Comparison of ENCODE assay signal across 16 cellular contexts in the genomic region with DNA sequence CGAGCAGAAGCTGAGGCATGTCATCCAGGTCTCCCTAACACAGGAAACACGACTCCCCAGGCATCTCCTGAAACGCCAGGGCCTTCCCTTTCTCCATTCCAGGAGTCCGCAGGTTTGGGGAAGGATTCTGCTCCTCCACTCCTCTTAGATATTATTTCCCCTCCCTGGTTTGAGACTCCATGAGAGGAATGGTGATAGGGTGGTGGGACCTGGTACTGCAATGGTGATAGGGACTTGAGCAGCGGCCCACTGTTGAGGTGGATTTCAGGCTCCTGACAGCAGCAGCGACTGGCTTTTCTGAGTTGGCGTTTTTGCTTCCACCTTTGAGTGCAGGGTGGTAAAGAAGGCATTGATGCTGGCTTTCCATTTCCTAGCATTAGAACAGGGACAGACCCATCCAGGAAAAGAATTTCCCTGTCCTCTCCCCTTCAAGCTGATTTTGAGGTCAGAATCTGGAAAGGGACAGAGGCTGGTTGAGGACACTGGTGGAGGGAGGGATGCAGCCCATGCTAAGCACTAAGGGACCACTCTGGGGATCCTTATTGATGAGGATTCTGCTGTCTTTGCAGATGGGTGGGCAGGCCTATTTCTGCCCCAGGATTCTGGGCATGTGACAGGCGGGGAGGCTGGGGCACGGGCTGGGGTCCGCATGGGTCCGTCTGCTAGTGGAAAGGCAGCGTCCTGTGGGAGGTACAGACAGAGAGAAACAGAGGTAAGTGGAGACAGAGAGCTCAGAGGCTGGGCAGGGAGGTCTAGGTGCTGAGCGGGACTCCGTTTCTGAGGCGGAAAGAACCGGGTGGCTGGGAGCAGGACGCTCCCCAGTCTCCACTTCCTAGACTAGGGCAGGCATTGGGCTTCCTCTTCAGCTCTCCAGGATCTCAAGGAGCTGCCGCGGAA. TPM values are rescaled to one million over a fixed set of nuclear protein-coding genes. Genes with fewer than 3 reads are reported as not detected.
DNase-seq lines count a peak whose midpoint lies in the region; ATAC-seq and TF ChIP-seq lines count a peak whose summit lies in the region.
"Had no signal": no experiment of that assay in that cellular context is flagged by ENCODE, and none has a peak within 500 bp of the region (broad histone marks: within the 10 kb centered on the region; RNA-seq: fewer than 3 reads in every experiment).

No MANE protein-coding gene starts in this region.

- H4K20me1 ChIP-seq in smooth muscle cell (ENCODE audit: low read depth): no peaks in the 10 kb centered on the region

- H3K36me3 Mint-ChIP-seq in activated CD8-positive, alpha-beta memory T cell treated with anti-CD3 and anti-CD28 coated beads, Interleukin-2, amount 10 ng/mL, durations not matched to agents 7 days and 5 days: peaks cover 2% of the 10 kb centered on the region
- peaks cover 8% of the 10 kb centered on the region for H3K36me3 Mint-ChIP-seq in T-helper 17 cell (ENCODE audit: low read depth)

- H3K27me3 Mint-ChIP-seq in activated CD8-positive, alpha-beta memory T cell treated with anti-CD3 and anti-CD28 coated beads, Interleukin-2, amount 10 ng/mL, durations not matched to agents 7 days and 5 days: peaks cover 81% of the 10 kb centered on the region
- peaks cover 78% of the 10 kb centered on the region for H3K27me3 Mint-ChIP-seq in T-helper 17 cell

- WGBS in smooth muscle cell (ENCODE audit: low lambda C conversion rate): 55% methylated on average over 19 of the region's 19 CpGs

- no peak overlapping the region for H3K9ac ChIP-seq in iPS-15b (ENCODE audit: low read depth, low read length)
- no peak overlapping the region for H3K9ac ChIP-seq in smooth muscle cell (ENCODE audit: low read depth)

- TF ChIP-seq CTCF in smooth muscle cell (IDR thresholded peaks at IDR 0.05; ENCODE audit: borderline replicate concordance, insufficient read depth, poor library complexity, severe bottlenecking): no peak

- no peaks in the 10 kb centered on the region for H3K36me3 ChIP-seq in iPS-15b (ENCODE audit: control insufficient read depth, insufficient read depth, low read length)
- H3K36me3 ChIP-seq in smooth muscle cell (ENCODE audit: low read depth): no peaks in the 10 kb centered on the region
- H3K36me3 ChIP-seq: SJCRH30 had no signal

- H2AFZ ChIP-seq in smooth muscle cell (ENCODE audit: low read depth): peak overlapping the region; percentile 90

- H3K9me3 ChIP-seq in T-helper 17 cell (ENCODE audit: control insufficient read depth, low read length, poor library complexity, severe bottlenecking) (no peaks in the 10 kb centered on the region), iPS-15b (ENCODE audit: control insufficient read depth, insufficient read depth, low read length) (no peaks in the 10 kb centered on the region), smooth muscle cell (replicated peaks; ENCODE audit: low read depth) (no peaks in the 10 kb centered on the region)
- H3K9me3 ChIP-seq: SJCRH30 had no signal

- H3K4me2 ChIP-seq in smooth muscle cell: peak overlapping the region; percentile 91

- no peaks in the 10 kb centered on the region for H3K9me3 Mint-ChIP-seq in activated CD8-positive, alpha-beta memory T cell treated with anti-CD3 and anti-CD28 coated beads, Interleukin-2, amount 10 ng/mL, durations not matched to agents 7 days and 5 days (ENCODE audit: low read depth)
- H3K9me3 Mint-ChIP-seq: activated T-helper 1 cell treated with anti-CD3 and anti-CD28 coated beads, Interleukin-12 subunit alpha, Interleukin-12 subunit beta, Interleukin-2, Interleukin-4 antibody, amounts not matched to agents 30 ng/mL and 10 ng/mL and 1 ng/mL, durations not matched to agents 14 hours and 24 hours and 36 hours had no signal

- POLR2A ChIA-PET in HEK293T (lab: Yijun Ruan, JAX): no interaction called here

- H3K27me3 ChIP-seq in iPS-15b (ENCODE audit: control insufficient read depth, insufficient read depth, low read length) (peaks cover 96% of the 10 kb centered on the region), smooth muscle cell (ENCODE audit: low read depth) (no peaks in the 10 kb centered on the region)
- H3K27me3 ChIP-seq: SJCRH30 had no signal

- H3K4me3 ChIP-seq in iPS-15b (ENCODE audit: low read depth, low read length) (peak overlapping the region; percentile 45), smooth muscle cell (peak overlapping the region; percentile 63)
- H3K4me3 ChIP-seq: SJCRH30 had no signal

- no peak for ATAC-seq in activated CD8-positive, alpha-beta memory T cell treated with anti-CD3 and anti-CD28 coated beads, Interleukin-2, amount 10 ng/mL, durations not matched to agents 7 days and 5 days
- ATAC-seq in T-helper 17 cell: no peak

- H3K4me1 Mint-ChIP-seq in activated CD8-positive, alpha-beta memory T cell treated with anti-CD3 and anti-CD28 coated beads, Interleukin-2, amount 10 ng/mL, durations not matched to agents 7 days and 5 days: peaks cover 8% of the 10 kb centered on the region
- peaks cover 23% of the 10 kb centered on the region for H3K4me1 Mint-ChIP-seq in T-helper 17 cell

- peak overlapping the region; percentile 22 for H3K27ac ChIP-seq in smooth muscle cell (ENCODE audit: low read depth)
- H3K27ac ChIP-seq: SJCRH30 had no signal

- peak; percentile 31 for DNase-seq in activated CD8-positive, alpha-beta memory T cell treated with anti-CD3 and anti-CD28 coated beads, Interleukin-2, amount 10 ng/mL, durations not matched to agents 7 days and 5 days
- no peak for DNase-seq in activated CD8-positive, alpha-beta memory T cell treated with anti-CD3 and anti-CD28 coated beads for 24 hours
- DNase-seq in T-helper 17 cell (no peak), smooth muscle cell (lab: John Stamatoyannopoulos, UW; ENCODE audit: unreplicated experiment) (no peak), HEK293T (ENCODE audit: extremely low spot score) (no peak), NCI-H2081 (lab: John Stamatoyannopoulos, UW) (no peak)
- no peak for DNase-seq in stimulated activated CD4-positive, alpha-beta T cell treated with anti-CD3 and anti-CD28 coated beads, Interleukin-1b, Interleukin-23, amount 100 ng/mL, for 48 hours
- DNase-seq: activated CD4-positive, CD25-positive, alpha-beta regulatory T cell treated with anti-CD3 and anti-CD28 coated beads, Interleukin-2, amount 50 U/mL, for 72 hours; caudate nucleus; DMS79 treated with DMSO at 0.1 percent for 48 hours; HCEC 1CT; NCI-H1694 treated with DMSO at 0.1 percent for 48 hours; SJCRH30 had no signal

- H3K27ac Mint-ChIP-seq in activated CD8-positive, alpha-beta memory T cell treated with anti-CD3 and anti-CD28 coated beads, Interleukin-2, amount 10 ng/mL, durations not matched to agents 7 days and 5 days: no peak overlapping the region
- no peak overlapping the region for H3K27ac Mint-ChIP-seq in T-helper 17 cell
- H3K27ac Mint-ChIP-seq: activated T-helper 1 cell treated with anti-CD3 and anti-CD28 coated beads, Interleukin-12 subunit alpha, Interleukin-12 subunit beta, Interleukin-2, Interleukin-4 antibody, amounts not matched to agents 30 ng/mL and 10 ng/mL and 1 ng/mL, durations not matched to agents 14 hours and 24 hours and 36 hours had no signal

- peaks cover 5% of the 10 kb centered on the region for H3F3A ChIP-seq in smooth muscle cell (ENCODE audit: low read depth)

- peaks cover 4% of the 10 kb centered on the region for H3K4me1 ChIP-seq in iPS-15b (ENCODE audit: control insufficient read depth, insufficient read depth, low read length)
- peaks cover 13% of the 10 kb centered on the region for H3K4me1 ChIP-seq in smooth muscle cell (ENCODE audit: low read depth)
- H3K4me1 ChIP-seq: SJCRH30 had no signal

- no peak overlapping the region for H3K4me3 Mint-ChIP-seq in activated CD8-positive, alpha-beta memory T cell treated with anti-CD3 and anti-CD28 coated beads, Interleukin-2, amount 10 ng/mL, durations not matched to agents 7 days and 5 days
- H3K4me3 Mint-ChIP-seq in T-helper 17 cell: peak overlapping the region; percentile 69
- H3K4me3 Mint-ChIP-seq: activated T-helper 1 cell treated with anti-CD3 and anti-CD28 coated beads, Interleukin-12 subunit alpha, Interleukin-12 subunit beta, Interleukin-2, Interleukin-4 antibody, amounts not matched to agents 30 ng/mL and 10 ng/mL and 1 ng/mL, durations not matched to agents 14 hours and 24 hours and 36 hours had no signal

- H3K79me2 ChIP-seq in smooth muscle cell (ENCODE audit: low read depth): peaks cover 33% of the 10 kb centered on the region

- CTCF ChIA-PET in activated CD8-positive, alpha-beta memory T cell treated with anti-CD3 and anti-CD28 coated beads, Interleukin-2, amount 10 ng/mL, durations not matched to agents 7 days and 5 days (lab: Charles Lee): interaction anchor here (1.0 to 1.6 kb wide), 4 partner anchors 11 to 730 kb away, joined by 3 to 6 read pairs (median 4); no protein-coding TSS in a partner anchor
- CTCF ChIA-PET in HEK293T (lab: Yijun Ruan, JAX): no interaction called here

TF ChIP-seq in HEK293T, 16 proteins besides CTCF, POLR2A, EP300 and RAD21:
- no peak for TF ChIP-seq L3MBTL2 (conservative IDR thresholded peaks at IDR 0.05)
- no peak for TF ChIP-seq SUZ12 (IDR thresholded peaks at IDR 0.05)

RNA-seq across cellular contexts. Expression of a gene that starts 1.3 kb away (rescaled TPM):
- not detected for total RNA-seq in activated CD8-positive, alpha-beta memory T cell treated with anti-CD3 and anti-CD28 coated beads, Interleukin-2, amount 10 ng/mL, durations not matched to agents 7 days and 5 days
- total RNA-seq in T-helper 17 cell (not detected), smooth muscle cell (14.1 and 15.4 TPM in 2 replicates)
- 14.6 and 22.7 TPM in 2 replicates for polyA plus RNA-seq in smooth muscle cell
- total RNA-seq: A673; activated T-helper 1 cell treated with anti-CD3 and anti-CD28 coated beads, Interleukin-12 subunit alpha, Interleukin-12 subunit beta, Interleukin-2, Interleukin-4 antibody, amounts not matched to agents 30 ng/mL and 10 ng/mL and 1 ng/mL, durations not matched to agents 14 hours and 24 hours and 36 hours had no signal

RNA-seq across cellular contexts. Expression of a gene that starts 51.2 kb away (rescaled TPM):
- total RNA-seq in activated CD8-positive, alpha-beta memory T cell treated with anti-CD3 and anti-CD28 coated beads, Interleukin-2, amount 10 ng/mL, durations not matched to agents 7 days and 5 days: not detected
- total RNA-seq in T-helper 17 cell (under 1 TPM in 1 of 2 donors, not detected in 1; 0.50 TPM), smooth muscle cell (40.0 and 46.7 TPM in 2 replicates)
- 96.5 and 146 TPM in 2 replicates for polyA plus RNA-seq in smooth muscle cell
- total RNA-seq: A673; activated T-helper 1 cell treated with anti-CD3 and anti-CD28 coated beads, Interleukin-12 subunit alpha, Interleukin-12 subunit beta, Interleukin-2, Interleukin-4 antibody, amounts not matched to agents 30 ng/mL and 10 ng/mL and 1 ng/mL, durations not matched to agents 14 hours and 24 hours and 36 hours had no signal

Comparison
In these comparisons a context has a peak if more than half of its experiments do, and no peak if none do; other contexts are left out.
1. RNA of a gene that starts 1.3 kb away (total RNA-seq): 14.1 to 15.4 TPM in smooth muscle cell; not detected in activated CD8-positive, alpha-beta memory T cell treated with anti-CD3 and anti-CD28 coated beads, Interleukin-2, amount 10 ng/mL, durations not matched to agents 7 days and 5 days and not detected in T-helper 17 cell; every median in the first group is over 10 times any median in the second.
2. RNA of a gene that starts 51.2 kb away (total RNA-seq): 40.0 to 46.7 TPM in smooth muscle cell; 0.50 TPM in T-helper 17 cell and not detected in activated CD8-positive, alpha-beta memory T cell treated with anti-CD3 and anti-CD28 coated beads, Interleukin-2, amount 10 ng/mL, durations not matched to agents 7 days and 5 days; every median in the first group is over 10 times any median in the second.